In genomic region chr12:29737616-29738015, GRCh38 we compare ENCODE assay signal across 1 cellular context.
TF ChIP-seq lines count a peak whose summit lies in the region.

No MANE protein-coding gene starts in this region.

TF ChIP-seq in WTC11, 78 proteins besides CTCF, POLR2A, EP300 and RAD21 (continued from another document):
- TF ChIP-seq HMGXB4 (CRISPR knock-in tag; IDR thresholded peaks at IDR 0.05), result no peak
- no peak for TF ChIP-seq GTF2I (CRISPR knock-in tag; conservative IDR thresholded peaks at IDR 0.05)
- TF ChIP-seq TEAD1 (CRISPR knock-in tag; IDR thresholded peaks at IDR 0.05), result no peak
- no peak for TF ChIP-seq TCF7 (CRISPR knock-in tag; IDR thresholded peaks at IDR 0.05; ENCODE audit: low read depth)
- TF ChIP-seq USF2 (CRISPR knock-in tag; IDR thresholded peaks at IDR 0.05), result no peak
- TF ChIP-seq ZNF512 (CRISPR knock-in tag; IDR thresholded peaks at IDR 0.05; ENCODE audit: borderline replicate concordance), result no peak
- no peak for TF ChIP-seq MLX (CRISPR knock-in tag; IDR thresholded peaks at IDR 0.05)
- TF ChIP-seq ATF2 (CRISPR knock-in tag; IDR thresholded peaks at IDR 0.05; ENCODE audit: borderline replicate concordance, low read depth), result no peak
- TF ChIP-seq AR (CRISPR knock-in tag; IDR thresholded peaks at IDR 0.05), result no peak
- no peak for TF ChIP-seq RELA (CRISPR knock-in tag; IDR thresholded peaks at IDR 0.05; ENCODE audit: borderline replicate concordance)
